28 cellular contexts compared by ENCODE assay signal in genomic region chr6:40599580-40599979, GRCh38. TPM values are rescaled to one million over a fixed set of nuclear protein-coding genes. Genes with fewer than 3 reads are reported as not detected.
DNase-seq lines count a peak whose midpoint lies in the region; ATAC-seq, FAIRE-seq and TF ChIP-seq lines count a peak whose summit lies in the region.
"Had no signal": no experiment of that assay in that cellular context is flagged by ENCODE, and none has a peak within 500 bp of the region (broad histone marks: within the 10 kb centered on the region; RNA-seq: fewer than 3 reads in every experiment).

No MANE protein-coding gene starts in this region.

- H3K4me3 ChIP-seq in right cardiac atrium (ENCODE audit: low read length) (no peak overlapping the region), mucosa of descending colon (no peak overlapping the region), smooth muscle cell (no peak overlapping the region)
- H3K4me3 ChIP-seq: colonic mucosa, gastroesophageal sphincter, upper lobe of left lung had no signal

- H3K4me2 ChIP-seq in smooth muscle cell, result no peak overlapping the region

- no peak for FAIRE-seq in RCC 7860 (lab: Jason Lieb, UNC)
- FAIRE-seq: GM18507, H54 had no signal

- 12% methylated on average over 26 of the region's 26 CpGs for WGBS in right cardiac atrium
- WGBS in smooth muscle cell (ENCODE audit: low lambda C conversion rate), result 51% methylated on average over 26 of the region's 26 CpGs

- DNase-seq in right cardiac atrium (no peak), cardiac septum (ENCODE audit: low spot score) (no peak), foreskin keratinocyte (peak in 1 of 2 donors; percentile 17), mucosa of descending colon (peak in 2 of 3 donors; percentile 18 to 29), RCC 7860 (ENCODE audit: low spot score) (no peak), smooth muscle cell (lab: John Stamatoyannopoulos, UW; ENCODE audit: unreplicated experiment) (no peak), NCI-H1694 (lab: John Stamatoyannopoulos, UW) (no peak)
- DNase-seq: activated CD4-positive, alpha-beta memory T cell treated with anti-CD3 and anti-CD28 coated beads for 36 hours; activated naive CD4-positive, alpha-beta T cell treated with anti-CD3 and anti-CD28 coated beads, Interleukin-2, amount 10 ng/mL, durations not matched to agents 7 days and 5 days; activated T-cell treated with anti-CD3 and anti-CD28 coated beads, Interleukin-2, amount 50 U/mL, for 1 hour; CD8-positive, alpha-beta memory T cell; colonic mucosa; DMS79; KBM-7; NCI-H1048; NCI-H2107; NCI-H524 treated with DMSO at 0.1 percent for 48 hours; SIG-M5; stimulated activated naive CD4-positive, alpha-beta T cell treated with Interleukin-2 at 50 U/mL for 16 hours; T-helper 17 cell; WERI-Rb-1 had no signal

- no peak for TF ChIP-seq CTCF in foreskin keratinocyte (conservative IDR thresholded peaks at IDR 0.05)
- TF ChIP-seq CTCF in mucosa of descending colon (IDR thresholded peaks at IDR 0.05), result no peak
- TF ChIP-seq CTCF in smooth muscle cell (IDR thresholded peaks at IDR 0.05; ENCODE audit: borderline replicate concordance, insufficient read depth, poor library complexity, severe bottlenecking), result no peak

- H3K9me3 ChIP-seq in right cardiac atrium (ENCODE audit: control insufficient read depth, low read length) (no peaks in the 10 kb centered on the region), mucosa of descending colon (no peaks in the 10 kb centered on the region), smooth muscle cell (replicated peaks; ENCODE audit: low read depth) (no peaks in the 10 kb centered on the region)
- H3K9me3 ChIP-seq: colonic mucosa, gastroesophageal sphincter, upper lobe of left lung had no signal

- no peaks in the 10 kb centered on the region for H3K4me1 ChIP-seq in right cardiac atrium (ENCODE audit: control insufficient read depth, insufficient read depth, low read length)
- H3K4me1 ChIP-seq in foreskin keratinocyte, result no peaks in the 10 kb centered on the region
- no peaks in the 10 kb centered on the region for H3K4me1 ChIP-seq in mucosa of descending colon (ENCODE audit: low read depth)
- H3K4me1 ChIP-seq in smooth muscle cell (ENCODE audit: low read depth), result no peaks in the 10 kb centered on the region
- H3K4me1 ChIP-seq: colonic mucosa, gastroesophageal sphincter, upper lobe of left lung had no signal

- H3K9ac ChIP-seq in smooth muscle cell (ENCODE audit: low read depth), result no peak overlapping the region

- H3K27ac ChIP-seq in right cardiac atrium (ENCODE audit: low read length) (no peak overlapping the region), foreskin keratinocyte (no peak overlapping the region), smooth muscle cell (ENCODE audit: low read depth) (no peak overlapping the region)
- H3K27ac ChIP-seq: colonic mucosa, gastroesophageal sphincter, HL-60, upper lobe of left lung, WERI-Rb-1 had no signal

- no peaks in the 10 kb centered on the region for H3K27me3 ChIP-seq in right cardiac atrium (ENCODE audit: control insufficient read depth, insufficient read depth)
- peaks cover 9% of the 10 kb centered on the region for H3K27me3 ChIP-seq in foreskin keratinocyte
- peaks cover 93% of the 10 kb centered on the region for H3K27me3 ChIP-seq in smooth muscle cell (ENCODE audit: low read depth)

- no peaks in the 10 kb centered on the region for H3K79me2 ChIP-seq in smooth muscle cell (ENCODE audit: low read depth)

- H3K36me3 ChIP-seq in mucosa of descending colon (ENCODE audit: low read depth) (no peaks in the 10 kb centered on the region), smooth muscle cell (ENCODE audit: low read depth) (no peaks in the 10 kb centered on the region)
- H3K36me3 ChIP-seq: colonic mucosa, gastroesophageal sphincter, upper lobe of left lung, WERI-Rb-1 had no signal

- no peaks in the 10 kb centered on the region for H3F3A ChIP-seq in smooth muscle cell (ENCODE audit: low read depth)

- H4K20me1 ChIP-seq in smooth muscle cell (ENCODE audit: low read depth), result no peaks in the 10 kb centered on the region

- intact Hi-C loops in right cardiac atrium (cut with DNase I) (no loop called here), cardiac septum (cut with DNase I) (loop anchor here (10.0 kb wide), 1 partner anchor 275 kb away; no protein-coding TSS in a partner anchor), mucosa of descending colon (cut with DNase I, micrococcal nuclease) (no loop called here)

- peak; percentile 46 to 68 for ATAC-seq in right cardiac atrium
- ATAC-seq in foreskin keratinocyte, result peak; percentile 69
- peak; percentile 38 for ATAC-seq in mucosa of descending colon
- ATAC-seq in GM18909 (IDR thresholded peaks at IDR 0.05; ENCODE audit: poor library complexity, unreplicated experiment), result no peak
- ATAC-seq: gastroesophageal sphincter, T-helper 17 cell had no signal

- no peak overlapping the region for H2AFZ ChIP-seq in smooth muscle cell (ENCODE audit: low read depth)

RNA-seq across cellular contexts. Expression of gene LRFN2, which starts 12.4 kb away (rescaled TPM):
- not detected for total RNA-seq in right cardiac atrium
- not detected for polyA plus RNA-seq in right cardiac atrium
- not detected for total RNA-seq in cardiac septum
- not detected in 2 replicates for total RNA-seq in foreskin keratinocyte
- not detected in 2 replicates for polyA plus RNA-seq in foreskin keratinocyte
- total RNA-seq in mucosa of descending colon, result under 1 TPM; 0.14 to 0.29 (median 0.16) TPM
- total RNA-seq in smooth muscle cell, result 0.04 and 0.67 TPM in 2 replicates
- 0.08 and 0.57 TPM in 2 replicates for polyA plus RNA-seq in smooth muscle cell
- total RNA-seq: activated CD4-positive, alpha-beta memory T cell treated with anti-CD3 and anti-CD28 coated beads for 36 hours; CD8-positive, alpha-beta memory T cell; mesothelial cell of epicardium had no signal

Comparison
In these comparisons a context has a peak if more than half of its experiments do, and no peak if none do; other contexts are left out.
1. DNase-seq: peak in mucosa of descending colon (2 of 3); none in right cardiac atrium (0 of 3), cardiac septum (single experiment), RCC 7860 (single experiment), smooth muscle cell (single experiment) and NCI-H1694 (single experiment).